In the genomic region with DNA sequence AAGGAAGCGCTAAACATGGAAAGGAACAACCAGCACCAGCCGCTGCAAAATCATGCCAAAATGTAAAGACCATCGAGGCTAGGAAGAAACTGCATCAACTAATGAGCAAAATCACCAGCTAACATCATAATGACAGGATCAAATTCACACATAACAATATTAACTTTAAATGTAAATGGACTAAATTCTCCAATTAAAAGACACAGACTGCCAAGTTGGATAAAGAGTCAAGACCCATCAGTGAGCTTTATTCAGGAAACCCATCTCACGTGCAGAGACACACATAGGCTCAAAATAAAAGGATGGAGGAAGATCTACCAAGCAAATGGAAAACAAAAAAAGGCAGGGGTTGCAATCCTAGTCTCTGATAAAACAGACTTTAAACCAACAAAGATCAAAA, we compare ENCODE assay signal across 2 cellular contexts. TPM values are rescaled to one million over a fixed set of nuclear protein-coding genes. Genes with fewer than 3 reads are reported as not detected.
"Had no signal": no experiment of that assay in that cellular context is flagged by ENCODE, and none has a peak within 500 bp of the region (broad histone marks: within the 10 kb centered on the region; RNA-seq: fewer than 3 reads in every experiment).

No MANE protein-coding gene starts in this region.

RNA-seq across cellular contexts. Expression of gene KCNQ5, which starts 49.9 kb away (rescaled TPM):
- total RNA-seq: HepG2, HT-29 had no signal
